1 cellular context compared by ENCODE assay signal in genomic region chr3:4850928-4851265, GRCh38.
A peak's percentile ranks its signal among the peaks of the same experiment; 100 is the strongest.
TF ChIP-seq lines count a peak whose summit lies in the region.

No MANE protein-coding gene starts in this region.

TF ChIP-seq in GM12878, 131 proteins besides CTCF, POLR2A, EP300 and RAD21 (continued from another document and continues in another):
- TF ChIP-seq ZBTB11 (CRISPR knock-in tag; IDR thresholded peaks at IDR 0.05), result no peak
- peak; percentile 78 for TF ChIP-seq CREM (IDR thresholded peaks at IDR 0.05; ENCODE audit: low read depth)
- TF ChIP-seq NFYA (IDR thresholded peaks at IDR 0.05; ENCODE audit: borderline replicate concordance, low read depth, low read length), result no peak
- TF ChIP-seq CBX5 (IDR thresholded peaks at IDR 0.05; ENCODE audit: low read depth), result no peak; the same call in 1 of the 2 replicates
- no peak for TF ChIP-seq PRDM15 (CRISPR knock-in tag; IDR thresholded peaks at IDR 0.05)
- no peak for TF ChIP-seq FOXK2 (IDR thresholded peaks at IDR 0.05)
- TF ChIP-seq FOXM1 (IDR thresholded peaks at IDR 0.05; ENCODE audit: low read depth, low read length), result no peak
- peak; percentile 80 for TF ChIP-seq RUNX3 (IDR thresholded peaks at IDR 0.05; ENCODE audit: low read length)
- TF ChIP-seq BMI1 (IDR thresholded peaks at IDR 0.05; ENCODE audit: borderline replicate concordance), result peak; percentile 7; the same call in 1 of the 2 replicates
- peak; percentile 71 for TF ChIP-seq IKZF1 (conservative IDR thresholded peaks at IDR 0.05)
- no peak for TF ChIP-seq EGR1 (IDR thresholded peaks at IDR 0.05; ENCODE audit: borderline replicate concordance in 1 of 2, low read depth in 2 of 2, low read length in 2 of 2)
- peak; percentile 81 for TF ChIP-seq NBN (IDR thresholded peaks at IDR 0.05)
- peak; percentile 15; the same call in 1 of the 2 replicates for TF ChIP-seq ZNF687 (IDR thresholded peaks at IDR 0.05)
- TF ChIP-seq ESRRA (IDR thresholded peaks at IDR 0.05; ENCODE audit: low read length), result no peak; the same call in none of the 2 replicates
- TF ChIP-seq CBX3 (IDR thresholded peaks at IDR 0.05; ENCODE audit: borderline replicate concordance, low read depth), result no peak
- TF ChIP-seq STAT3 (IDR thresholded peaks at IDR 0.05; ENCODE audit: low read depth, low read length), result 0 out of 2 replicates have a peak, but pooled peaks have one; percentile 48
- TF ChIP-seq SREBF1 (IDR thresholded peaks at IDR 0.05; ENCODE audit: low read length), result peak; percentile 28; the same call in 1 of the 2 replicates
- TF ChIP-seq GABPA (IDR thresholded peaks at IDR 0.05; ENCODE audit: low read depth), result 0 out of 2 replicates have a peak, but pooled peaks have one; percentile 37
- TF ChIP-seq ZBED1 (IDR thresholded peaks at IDR 0.05; ENCODE audit: borderline replicate concordance), result peak; percentile 18; the same call in 1 of the 2 replicates
- TF ChIP-seq ZNF384 (IDR thresholded peaks at IDR 0.05; ENCODE audit: borderline replicate concordance, low read depth, low read length), result peak; percentile 83; the same call in 1 of the 2 replicates
- 0 out of 2 replicates have a peak, but pooled peaks have one; percentile 49 for TF ChIP-seq MYB (IDR thresholded peaks at IDR 0.05; ENCODE audit: borderline replicate concordance, low read depth, low read length)
- peak; percentile 81 for TF ChIP-seq BCL11A (IDR thresholded peaks at IDR 0.05; ENCODE audit: low read depth, low read length)
- TF ChIP-seq PAX5 (IDR thresholded peaks at IDR 0.05; ENCODE audit: borderline replicate concordance, low read depth, low read length), result 0 out of 2 replicates have a peak, but pooled peaks have one; percentile 54
- no peak for TF ChIP-seq IRF4 (IDR thresholded peaks at IDR 0.05; ENCODE audit: low read depth, low read length)
- peak in 1 of 2 experiments; percentile 45; a peak in 1 of 4 replicates for TF ChIP-seq ETV6 (conservative IDR thresholded peaks at IDR 0.05 in 1 of 2, IDR thresholded peaks at IDR 0.05 in 1 of 2; ENCODE audit: borderline replicate concordance in 1 of 2, low read depth in 1 of 2)
- no peak for TF ChIP-seq CEBPZ (IDR thresholded peaks at IDR 0.05; ENCODE audit: low read depth, low read length)
- TF ChIP-seq SMC3 (IDR thresholded peaks at IDR 0.05; ENCODE audit: borderline replicate concordance, low read length), result 0 out of 2 replicates have a peak, but pooled peaks have one; percentile 7
- no peak for TF ChIP-seq SUPT20H (IDR thresholded peaks at IDR 0.05; ENCODE audit: borderline replicate concordance, control insufficient read depth, low read depth, low read length)
- no peak for TF ChIP-seq WRNIP1 (IDR thresholded peaks at IDR 0.05; ENCODE audit: borderline replicate concordance, low read depth, low read length)
- TF ChIP-seq E2F4 (IDR thresholded peaks at IDR 0.05; ENCODE audit: low read depth, low read length), result no peak
- TF ChIP-seq JUND (IDR thresholded peaks at IDR 0.05; ENCODE audit: low read depth, low read length), result peak; percentile 38; the same call in 1 of the 2 replicates
- peak; percentile 81 for TF ChIP-seq NFIC (IDR thresholded peaks at IDR 0.05; ENCODE audit: low read depth, low read length)
- 0 out of 2 replicates have a peak, but pooled peaks have one; percentile 17 for TF ChIP-seq YY1 (IDR thresholded peaks at IDR 0.05; ENCODE audit: low read depth, low read length)
- no peak for TF ChIP-seq CEBPB (IDR thresholded peaks at IDR 0.05; ENCODE audit: borderline replicate concordance in 1 of 2, low read depth in 2 of 2, low read length in 2 of 2)
- no peak for TF ChIP-seq USF2 (IDR thresholded peaks at IDR 0.05; ENCODE audit: borderline replicate concordance, low read depth, low read length)
- no peak for TF ChIP-seq POLR2AphosphoS5 (IDR thresholded peaks at IDR 0.05; ENCODE audit: low read length)
- peak; percentile 63 to 74 for TF ChIP-seq BHLHE40 (IDR thresholded peaks at IDR 0.05; ENCODE audit: borderline replicate concordance in 1 of 2, low read depth in 2 of 2, low read length in 1 of 2)
- TF ChIP-seq ZNF622 (IDR thresholded peaks at IDR 0.05), result no peak
- 0 out of 2 replicates have a peak, but pooled peaks have one; percentile 59 for TF ChIP-seq MTA2 (IDR thresholded peaks at IDR 0.05; ENCODE audit: low read depth)
- TF ChIP-seq TCF7 (IDR thresholded peaks at IDR 0.05; ENCODE audit: borderline replicate concordance), result peak; percentile 20; the same call in 1 of the 2 replicates
- TF ChIP-seq MEF2B (IDR thresholded peaks at IDR 0.05; ENCODE audit: partially characterized antibody, poor library complexity, severe bottlenecking), result peak; percentile 50
- TF ChIP-seq E2F8 (IDR thresholded peaks at IDR 0.05; ENCODE audit: low read depth, partially characterized antibody), result peak; percentile 46
